In the genomic region with DNA sequence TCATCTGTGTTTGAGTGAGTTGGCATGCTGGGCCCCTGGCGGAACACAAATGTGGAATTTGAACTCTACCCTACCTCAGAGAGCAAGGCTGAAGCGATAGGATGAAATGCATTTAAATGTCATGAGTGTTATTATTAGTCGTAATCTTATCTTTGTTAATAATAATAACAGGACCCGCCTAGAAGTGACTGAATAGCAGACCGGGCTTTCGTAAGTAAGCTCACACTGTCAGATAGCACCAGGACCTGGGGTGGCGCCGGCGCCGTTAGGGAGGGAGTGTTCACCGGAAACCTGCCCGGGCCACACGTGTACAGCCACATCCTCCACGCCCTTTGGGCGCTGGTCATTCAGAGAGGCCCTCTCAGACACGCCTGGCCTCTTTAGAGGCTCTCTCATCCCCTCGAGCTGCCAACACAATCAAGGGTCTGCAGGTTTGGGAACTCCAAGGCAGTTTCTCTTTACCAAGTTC, we compare ENCODE assay signal across 9 cellular contexts.
DNase-seq lines count a peak whose midpoint lies in the region; ATAC-seq, FAIRE-seq and TF ChIP-seq lines count a peak whose summit lies in the region.
"Had no signal": no experiment of that assay in that cellular context is flagged by ENCODE, and none has a peak within 500 bp of the region (broad histone marks: within the 10 kb centered on the region; RNA-seq: fewer than 3 reads in every experiment).

No MANE protein-coding gene starts in this region.

- H3K9ac ChIP-seq in mucosa of stomach (ENCODE audit: low read length) (peak overlapping the region; percentile 36), mesendoderm (ENCODE audit: low read length) (no peak overlapping the region)

- no peak overlapping the region for H2BK15ac ChIP-seq in mesendoderm (replicated peaks; ENCODE audit: low read depth)

- H3K4me3 ChIP-seq in cardiac fibroblast (replicated peaks in 1 of 2; ENCODE audit: low read depth in 2 of 2, low read length in 2 of 2) (peak overlapping the region; percentile 19 to 28), mucosa of stomach (ENCODE audit: low read length) (no peak overlapping the region), upper lobe of right lung (peak overlapping the region; percentile 11), mesendoderm (ENCODE audit: low read length) (no peak overlapping the region)

- peaks cover 87% of the 10 kb centered on the region for H3K4me1 ChIP-seq in mucosa of stomach (ENCODE audit: control insufficient read depth, insufficient read depth, low read length)
- H3K4me1 ChIP-seq in upper lobe of right lung = peaks cover 69% of the 10 kb centered on the region
- H3K4me1 ChIP-seq in mesendoderm (ENCODE audit: control insufficient read depth, low read depth, low read length) = no peaks in the 10 kb centered on the region

- no peaks in the 10 kb centered on the region for H3K79me1 ChIP-seq in mesendoderm (ENCODE audit: low read length)

- H3K79me2 ChIP-seq in mesendoderm (ENCODE audit: control insufficient read depth, insufficient read depth, low read length) = no peaks in the 10 kb centered on the region

- WGBS in mesendoderm (ENCODE audit: extremely low coverage, insufficient coverage, low lambda C conversion rate) = no CpG with 5 or more reads among the region's 17 CpGs

- H2AK5ac ChIP-seq in mesendoderm (ENCODE audit: low read length) = no peak overlapping the region

- H4K5ac ChIP-seq in mesendoderm (ENCODE audit: low read length) = no peak overlapping the region

- no peak overlapping the region for H3K56ac ChIP-seq in mesendoderm (ENCODE audit: low read length)

- intact Hi-C loops in upper lobe of right lung (cut with DNase I) = no loop called here

- no peak overlapping the region for H2BK5ac ChIP-seq in mesendoderm (ENCODE audit: low read length)

- peak; percentile 73 for FAIRE-seq in GM18507 (lab: Jason Lieb, UNC)
- FAIRE-seq: keratinocyte had no signal

- H3K4me2 ChIP-seq in mesendoderm (ENCODE audit: low read length) = no peak overlapping the region

- DNase-seq in GM18507 (ENCODE audit: extremely low spot score, insufficient read length, low read depth) = peak; percentile 51
- DNase-seq in T-helper 9 cell = peak; percentile 38
- peak; percentile 73 to 94 for DNase-seq in cardiac fibroblast (ENCODE audit: low read depth in 2 of 2)
- DNase-seq in upper lobe of right lung = peak; percentile 90
- DNase-seq in mesendoderm = no peak
- no peak for DNase-seq in NCI-H2107 (lab: John Stamatoyannopoulos, UW)

- H3K27me3 ChIP-seq in mucosa of stomach (ENCODE audit: control insufficient read depth, insufficient read depth, low read length) (no peaks in the 10 kb centered on the region), upper lobe of right lung (no peaks in the 10 kb centered on the region), mesendoderm (ENCODE audit: insufficient read depth, low read length, poor library complexity) (no peaks in the 10 kb centered on the region)

- no peak overlapping the region for H3K23ac ChIP-seq in mesendoderm (ENCODE audit: low read length)

- peak overlapping the region; percentile 81 for H3K27ac ChIP-seq in upper lobe of right lung
- H3K27ac ChIP-seq in mesendoderm (ENCODE audit: low read depth, low read length) = no peak overlapping the region

- ATAC-seq in HG02938 (IDR thresholded peaks at IDR 0.05; ENCODE audit: unreplicated experiment) = peak; percentile 53
- peak; percentile 89 for ATAC-seq in upper lobe of right lung

- no peak overlapping the region for H3K18ac ChIP-seq in mesendoderm (ENCODE audit: low read length)

- no peaks in the 10 kb centered on the region for H3K9me3 ChIP-seq in mucosa of stomach (ENCODE audit: control insufficient read depth, low read length)
- no peaks in the 10 kb centered on the region for H3K9me3 ChIP-seq in upper lobe of right lung

- no peak for TF ChIP-seq CTCF in cardiac fibroblast (IDR thresholded peaks at IDR 0.05; ENCODE audit: low read depth, low read length)
- TF ChIP-seq CTCF in upper lobe of right lung (IDR thresholded peaks at IDR 0.05) = no peak

- H3K4ac ChIP-seq in mesendoderm (ENCODE audit: low read depth, low read length) = no peak overlapping the region

- no peak overlapping the region for H2BK120ac ChIP-seq in mesendoderm (ENCODE audit: low read depth, low read length)

- H3K36me3 ChIP-seq in mucosa of stomach (ENCODE audit: control insufficient read depth, insufficient read depth, low read length) (no peaks in the 10 kb centered on the region), upper lobe of right lung (no peaks in the 10 kb centered on the region), mesendoderm (ENCODE audit: control insufficient read depth, insufficient read depth, low read length) (no peaks in the 10 kb centered on the region)

- no peak overlapping the region for H4K8ac ChIP-seq in mesendoderm (ENCODE audit: low read depth, low read length)

Comparison
In these comparisons a context has a peak if more than half of its experiments do, and no peak if none do; other contexts are left out.
1. DNase-seq: peak in GM18507 (single experiment), T-helper 9 cell (single experiment), cardiac fibroblast (2 of 2) and upper lobe of right lung (single experiment); none in mesendoderm (single experiment) and NCI-H2107 (single experiment).
2. H3K4me3 ChIP-seq: peak in cardiac fibroblast (2 of 2) and upper lobe of right lung (single experiment); none in mucosa of stomach (single experiment) and mesendoderm (single experiment).